ENCODE assay signal across 8 cellular contexts in genomic region chr6:27867051-27867940, GRCh38. TPM values are rescaled to one million over a fixed set of nuclear protein-coding genes. Genes with fewer than 3 reads are reported as not detected.
DNase-seq lines count a peak whose midpoint lies in the region; ATAC-seq and TF ChIP-seq lines count a peak whose summit lies in the region.

No MANE protein-coding gene starts in this region.

- H3K9me2 ChIP-seq in OCI-LY7 (ENCODE audit: insufficient read depth, low read length): no peaks in the 10 kb centered on the region

- peak overlapping the region; percentile 67 for H3K9ac ChIP-seq in neural progenitor cell

- in situ Hi-C loops in GM13977 (cut with MboI; ENCODE audit: low pct_unique_long_range_greater_than_20kb, low sequenced_read_pairs, unreplicated experiment): no loop called here

- H3K27me3 ChIP-seq in neural progenitor cell (no peaks in the 10 kb centered on the region), upper lobe of left lung (no peaks in the 10 kb centered on the region)

- H3K36me3 ChIP-seq in OCI-LY7 (ENCODE audit: insufficient read depth, low read length) (no peaks in the 10 kb centered on the region), neural progenitor cell (no peaks in the 10 kb centered on the region), upper lobe of left lung (no peaks in the 10 kb centered on the region)

- H3K27ac ChIP-seq in OCI-LY7 (ENCODE audit: low read depth, low read length, poor library complexity, severe bottlenecking) (peak overlapping the region; percentile 99), neural progenitor cell (peak overlapping the region; percentile 83), upper lobe of left lung (peak overlapping the region in 3 of 4 donors; percentile 33 to 71 (median 40))

- ATAC-seq in upper lobe of left lung (ENCODE audit: low FRiP score in 2 of 2): peak in 1 of 2 donors; percentile 59

- H3K9me3 Mint-ChIP-seq in activated T-helper 1 cell treated with anti-CD3 and anti-CD28 coated beads, Interleukin-12 subunit alpha, Interleukin-12 subunit beta, Interleukin-2, Interleukin-4 antibody, amounts not matched to agents 30 ng/mL and 10 ng/mL and 1 ng/mL, durations not matched to agents 14 hours and 24 hours and 36 hours: no peaks in the 10 kb centered on the region
- peaks cover 18% of the 10 kb centered on the region for H3K9me3 Mint-ChIP-seq in neural progenitor cell

- TSS peak; percentile 93 for BruUV-seq in OCI-LY7 (replicated peaks; lab: Mats Ljungman, UMichigan)

- peak; percentile 71 for DNase-seq in GM13977 (ENCODE audit: low spot score)
- DNase-seq in HK-2 (ENCODE audit: unreplicated experiment): peak; percentile 82
- peak; percentile 91 for DNase-seq in OCI-LY7 (ENCODE audit: low spot score)
- DNase-seq in activated T-helper 1 cell treated with anti-CD3 and anti-CD28 coated beads, Interleukin-12 subunit alpha, Interleukin-12 subunit beta, Interleukin-2, Interleukin-4 antibody, amounts not matched to agents 30 ng/mL and 10 ng/mL and 1 ng/mL, durations not matched to agents 14 hours and 24 hours and 36 hours (ENCODE audit: low spot score): peak; percentile 83
- DNase-seq in fibroblast of the aortic adventitia (ENCODE audit: low read depth): peak; percentile 78
- DNase-seq in neural progenitor cell (ENCODE audit: low spot score): peak; percentile 84
- DNase-seq in upper lobe of left lung: peak; percentile 75 to 91
- DNase-seq in NCI-H2107 (lab: John Stamatoyannopoulos, UW): no peak

- peaks cover 84% of the 10 kb centered on the region for H3K4me1 Mint-ChIP-seq in activated T-helper 1 cell treated with anti-CD3 and anti-CD28 coated beads, Interleukin-12 subunit alpha, Interleukin-12 subunit beta, Interleukin-2, Interleukin-4 antibody, amounts not matched to agents 30 ng/mL and 10 ng/mL and 1 ng/mL, durations not matched to agents 14 hours and 24 hours and 36 hours (ENCODE audit: low read depth)
- H3K4me1 Mint-ChIP-seq in neural progenitor cell: peaks cover 34% of the 10 kb centered on the region

- CTCF ChIA-PET in OCI-LY7 (lab: Charles Lee; ENCODE audit: unreplicated experiment): interaction anchor here (0.5 to 0.9 kb wide), 3 partner anchors 29 to 739 kb away, joined by 3 read pairs; no protein-coding TSS in a partner anchor

- H3K79me2 ChIP-seq in OCI-LY7 (ENCODE audit: insufficient read depth, low read depth, low read length) (peaks cover 14% of the 10 kb centered on the region; the same call in 1 of the 2 replicates), neural progenitor cell (ENCODE audit: low read depth) (no peaks in the 10 kb centered on the region)

- no peak for TF ChIP-seq EP300 in upper lobe of left lung (IDR thresholded peaks at IDR 0.05)

- no peak for TF ChIP-seq CTCF in GM13977 (IDR thresholded peaks at IDR 0.05; ENCODE audit: extremely low read depth, insufficient read depth, missing control alignments)
- no peak for TF ChIP-seq CTCF in OCI-LY7 (conservative IDR thresholded peaks at IDR 0.05; ENCODE audit: low read length)
- TF ChIP-seq CTCF in fibroblast of the aortic adventitia (IDR thresholded peaks at IDR 0.05; ENCODE audit: insufficient read depth, low read length): no peak
- no peak for TF ChIP-seq CTCF in neural progenitor cell (IDR thresholded peaks at IDR 0.05)
- no peak for TF ChIP-seq CTCF in upper lobe of left lung (IDR thresholded peaks at IDR 0.05)

- peak overlapping the region; percentile 67 for H3K4me3 ChIP-seq in OCI-LY7 (ENCODE audit: low read depth, low read length, poor library complexity, severe bottlenecking)
- peak overlapping the region; percentile 73 for H3K4me3 ChIP-seq in fibroblast of the aortic adventitia (ENCODE audit: low read depth, low read length)
- peak overlapping the region; percentile 71 for H3K4me3 ChIP-seq in neural progenitor cell
- H3K4me3 ChIP-seq in upper lobe of left lung: peak overlapping the region in 3 of 4 donors; percentile 60 to 74 (median 67)

- WGBS in upper lobe of left lung, 2 donors: 4% methylated on average over 42 to 44 of the region's 45 CpGs

- H3K27ac Mint-ChIP-seq in activated T-helper 1 cell treated with anti-CD3 and anti-CD28 coated beads, Interleukin-12 subunit alpha, Interleukin-12 subunit beta, Interleukin-2, Interleukin-4 antibody, amounts not matched to agents 30 ng/mL and 10 ng/mL and 1 ng/mL, durations not matched to agents 14 hours and 24 hours and 36 hours: peak overlapping the region; percentile 99
- H3K27ac Mint-ChIP-seq in neural progenitor cell: peak overlapping the region; percentile 95

- H3F3A ChIP-seq in neural progenitor cell (ENCODE audit: low read depth): peaks cover 52% of the 10 kb centered on the region

- H3K4me2 ChIP-seq in OCI-LY7 (ENCODE audit: low read length): peak overlapping the region; percentile 71
- peak overlapping the region; percentile 96 for H3K4me2 ChIP-seq in neural progenitor cell

- intact Hi-C loops in OCI-LY7 (cut with micrococcal nuclease; ENCODE audit: unreplicated experiment): loop anchor here (2.0 to 5.0 kb wide), 5 partner anchors 728 to 1834 kb away; a partner anchor contains a TSS
- intact Hi-C loops in activated T-helper 1 cell treated with anti-CD3 and anti-CD28 coated beads, Interleukin-12 subunit alpha, Interleukin-12 subunit beta, Interleukin-2, Interleukin-4 antibody, amounts not matched to agents 30 ng/mL and 10 ng/mL and 1 ng/mL, durations not matched to agents 14 hours and 24 hours and 36 hours (cut with micrococcal nuclease): loop anchor here (5.0 kb wide), 1 partner anchor 1595 kb away; a partner anchor contains a TSS

- H3K9me3 ChIP-seq in OCI-LY7 (ENCODE audit: low read length) (no peaks in the 10 kb centered on the region), neural progenitor cell (ENCODE audit: low read depth) (no peaks in the 10 kb centered on the region), upper lobe of left lung (no peaks in the 10 kb centered on the region)

- peaks cover 2% of the 10 kb centered on the region for H3K36me3 Mint-ChIP-seq in activated T-helper 1 cell treated with anti-CD3 and anti-CD28 coated beads, Interleukin-12 subunit alpha, Interleukin-12 subunit beta, Interleukin-2, Interleukin-4 antibody, amounts not matched to agents 30 ng/mL and 10 ng/mL and 1 ng/mL, durations not matched to agents 14 hours and 24 hours and 36 hours (ENCODE audit: low read depth)
- peaks cover 6% of the 10 kb centered on the region for H3K36me3 Mint-ChIP-seq in neural progenitor cell

- peak in 3 of 4 donors; percentile 48 to 78 (median 71) for TF ChIP-seq POLR2A in upper lobe of left lung (IDR thresholded peaks at IDR 0.05)

- H3K27me3 Mint-ChIP-seq in activated T-helper 1 cell treated with anti-CD3 and anti-CD28 coated beads, Interleukin-12 subunit alpha, Interleukin-12 subunit beta, Interleukin-2, Interleukin-4 antibody, amounts not matched to agents 30 ng/mL and 10 ng/mL and 1 ng/mL, durations not matched to agents 14 hours and 24 hours and 36 hours (ENCODE audit: insufficient read depth): peaks cover 4% of the 10 kb centered on the region
- peaks cover 20% of the 10 kb centered on the region for H3K27me3 Mint-ChIP-seq in neural progenitor cell (ENCODE audit: insufficient read depth, low read depth)

- POLR2A ChIA-PET in OCI-LY7 (lab: Charles Lee): interaction anchor here (0.6 to 27.1 kb wide), 32 partner anchors 13 to 1841 kb away, joined by 3 to 1237 read pairs (median 7); a partner anchor contains a TSS

- H4K20me1 ChIP-seq in OCI-LY7 (ENCODE audit: insufficient read depth, low read length) (no peaks in the 10 kb centered on the region), neural progenitor cell (ENCODE audit: low read depth) (peaks cover 7% of the 10 kb centered on the region)

- H2AFZ ChIP-seq in OCI-LY7 (ENCODE audit: low read length): peak overlapping the region; percentile 20; the same call in 1 of the 2 replicates
- H2AFZ ChIP-seq in neural progenitor cell (replicated peaks): peak overlapping the region; percentile 45

- peak overlapping the region; percentile 99 for H3K4me3 Mint-ChIP-seq in activated T-helper 1 cell treated with anti-CD3 and anti-CD28 coated beads, Interleukin-12 subunit alpha, Interleukin-12 subunit beta, Interleukin-2, Interleukin-4 antibody, amounts not matched to agents 30 ng/mL and 10 ng/mL and 1 ng/mL, durations not matched to agents 14 hours and 24 hours and 36 hours
- H3K4me3 Mint-ChIP-seq in neural progenitor cell: peak overlapping the region; percentile 97

- peaks cover 57% of the 10 kb centered on the region for H3K4me1 ChIP-seq in OCI-LY7 (ENCODE audit: insufficient read depth, low read length, poor library complexity, severe bottlenecking)
- peaks cover 9% of the 10 kb centered on the region for H3K4me1 ChIP-seq in neural progenitor cell
- peaks cover 23 to 46% (median 29%) of the 10 kb centered on the region in 4 donors for H3K4me1 ChIP-seq in upper lobe of left lung

RNA-seq across cellular contexts. Expression of gene OR2B2, which starts 44.9 kb away (rescaled TPM):
- total RNA-seq in OCI-LY7 (2014; rRNA removed; shearing (Covaris generic)): not detected in 2 replicates
- not detected in 2 replicates for total RNA-seq in OCI-LY7 (2022)
- not detected in 2 replicates for total RNA-seq in activated T-helper 1 cell treated with anti-CD3 and anti-CD28 coated beads, Interleukin-12 subunit alpha, Interleukin-12 subunit beta, Interleukin-2, Interleukin-4 antibody, amounts not matched to agents 30 ng/mL and 10 ng/mL and 1 ng/mL, durations not matched to agents 14 hours and 24 hours and 36 hours
- not detected in 2 replicates for total RNA-seq in fibroblast of the aortic adventitia (ENCODE audit: low replicate concordance)
- not detected in 2 replicates for total RNA-seq in neural progenitor cell (ENCODE audit: low replicate concordance)
- total RNA-seq in upper lobe of left lung: not detected

Comparison
In these comparisons a context has a peak if more than half of its experiments do, and no peak if none do; other contexts are left out.
1. H3K27ac ChIP-seq: peak in every context shown above with its lines; median percentile 99 in OCI-LY7; 83 in neural progenitor cell; 40 in upper lobe of left lung.